12 cellular contexts compared by ENCODE assay signal in genomic region chr22:42993651-42994275, GRCh38. TPM values are rescaled to one million over a fixed set of nuclear protein-coding genes. Genes with fewer than 3 reads are reported as not detected.
DNase-seq lines count a peak whose midpoint lies in the region; ATAC-seq and TF ChIP-seq lines count a peak whose summit lies in the region.
"Had no signal": no experiment of that assay in that cellular context is flagged by ENCODE, and none has a peak within 500 bp of the region (broad histone marks: within the 10 kb centered on the region; RNA-seq: fewer than 3 reads in every experiment).

No MANE protein-coding gene starts in this region.

- no peaks in the 10 kb centered on the region for H3K27me3 ChIP-seq in adrenal gland
- no peaks in the 10 kb centered on the region for H3K27me3 ChIP-seq in suprapubic skin

- H3K4me3 ChIP-seq in adrenal gland (peak overlapping the region in 1 of 4 donors; percentile 37), suprapubic skin (no peak overlapping the region)

- TF ChIP-seq POLR2A in adrenal gland (IDR thresholded peaks at IDR 0.05) (peak in 1 of 2 donors; percentile 5), suprapubic skin (IDR thresholded peaks at IDR 0.05) (no peak)

- peaks cover 74 to 89% of the 10 kb centered on the region in 2 donors for H3K4me1 ChIP-seq in adrenal gland (replicated peaks in 1 of 2)
- H3K4me1 ChIP-seq in suprapubic skin = peaks cover 77% of the 10 kb centered on the region

- no peak overlapping the region for H3K27ac Mint-ChIP-seq in activated CD8-positive, alpha-beta T cell treated with anti-CD3 and anti-CD28 coated beads for 36 hours
- H3K27ac Mint-ChIP-seq: activated T-cell treated with anti-CD3 and anti-CD28 coated beads, Interleukin-2, amount 50 U/mL, for 72 hours had no signal

- TF ChIP-seq EP300 in suprapubic skin (IDR thresholded peaks at IDR 0.05) = no peak

- no peaks in the 10 kb centered on the region for H3K27me3 Mint-ChIP-seq in activated CD8-positive, alpha-beta T cell treated with anti-CD3 and anti-CD28 coated beads for 36 hours
- H3K27me3 Mint-ChIP-seq: naive B cell had no signal

- H3K4me3 Mint-ChIP-seq in activated CD8-positive, alpha-beta T cell treated with anti-CD3 and anti-CD28 coated beads for 36 hours = no peak overlapping the region
- H3K4me3 Mint-ChIP-seq: activated T-cell treated with anti-CD3 and anti-CD28 coated beads, Interleukin-2, amount 50 U/mL, for 72 hours had no signal

- no peaks in the 10 kb centered on the region for H3K9me3 Mint-ChIP-seq in activated CD8-positive, alpha-beta T cell treated with anti-CD3 and anti-CD28 coated beads for 36 hours
- H3K9me3 Mint-ChIP-seq: activated T-cell treated with anti-CD3 and anti-CD28 coated beads, Interleukin-2, amount 50 U/mL, for 72 hours; naive B cell had no signal

- TF ChIP-seq CTCF in adrenal gland (IDR thresholded peaks at IDR 0.05) (no peak), suprapubic skin (IDR thresholded peaks at IDR 0.05) (no peak)
- no peak for TF ChIP-seq CTCF in activated CD8-positive, alpha-beta T cell treated with anti-CD3 and anti-CD28 coated beads for 36 hours (IDR thresholded peaks at IDR 0.05)

- no peaks in the 10 kb centered on the region for H3K9me3 ChIP-seq in adrenal gland (replicated peaks in 1 of 3)
- no peaks in the 10 kb centered on the region for H3K9me3 ChIP-seq in suprapubic skin

- peaks cover 11% of the 10 kb centered on the region for H3K36me3 Mint-ChIP-seq in activated CD8-positive, alpha-beta T cell treated with anti-CD3 and anti-CD28 coated beads for 36 hours (ENCODE audit: low read depth)
- H3K36me3 Mint-ChIP-seq: naive B cell had no signal

- CTCF ChIA-PET in activated CD8-positive, alpha-beta T cell treated with anti-CD3 and anti-CD28 coated beads for 36 hours (lab: Charles Lee) = no interaction called here

- H3K27ac ChIP-seq in adrenal gland (peak overlapping the region; percentile 64 to 94 (median 82)), suprapubic skin (peak overlapping the region; percentile 83)

- POLR2A ChIA-PET in activated CD8-positive, alpha-beta T cell treated with anti-CD3 and anti-CD28 coated beads for 36 hours (lab: Charles Lee) = interaction anchor here (0.7 kb wide), 1 partner anchor 339 kb away, joined by 3 read pairs; no protein-coding TSS in a partner anchor

- intact Hi-C loops in adrenal gland (cut with DNase I) = no loop called here
- intact Hi-C loops in activated CD8-positive, alpha-beta T cell treated with anti-CD3 and anti-CD28 coated beads for 36 hours (cut with micrococcal nuclease) = no loop called here

- H3K36me3 ChIP-seq in adrenal gland (replicated peaks in 1 of 2) = no peaks in the 10 kb centered on the region
- no peaks in the 10 kb centered on the region for H3K36me3 ChIP-seq in suprapubic skin

- ATAC-seq in left lobe of liver (peak; percentile 15), GM19395 (IDR thresholded peaks at IDR 0.05; ENCODE audit: unreplicated experiment) (no peak)
- ATAC-seq in activated CD8-positive, alpha-beta T cell treated with anti-CD3 and anti-CD28 coated beads for 36 hours = no peak
- ATAC-seq: activated T-cell treated with anti-CD3 and anti-CD28 coated beads, Interleukin-2, amount 50 U/mL, for 72 hours had no signal

- DNase-seq in H4 (ENCODE audit: low spot score) (peak; percentile 56), adrenal gland (peak in 5 of 7 donors; percentile 52 to 76 (median 64)), left lobe of liver (ENCODE audit: low spot score) (no peak), suprapubic skin (ENCODE audit: low spot score in 2 of 2) (no peak), NCI-H1436 (lab: John Stamatoyannopoulos, UW) (no peak)
- no peak for DNase-seq in stimulated activated CD4-positive, alpha-beta T cell treated with anti-CD3 and anti-CD28 coated beads, Interleukin-12 subunit alpha, Interleukin-12 subunit beta, amount 100 ng/mL, for 4 hours
- DNase-seq in activated CD8-positive, alpha-beta T cell treated with anti-CD3 and anti-CD28 coated beads for 36 hours = no peak
- DNase-seq: activated T-cell treated with anti-CD3 and anti-CD28 coated beads, Interleukin-2, amount 50 U/mL, for 72 hours; naive B cell; NCI-H2029; SW 1271 had no signal

- peaks cover 27% of the 10 kb centered on the region for H3K4me1 Mint-ChIP-seq in activated CD8-positive, alpha-beta T cell treated with anti-CD3 and anti-CD28 coated beads for 36 hours (ENCODE audit: low read depth)

- WGBS in adrenal gland, 4 donors = 32 to 43% (median 40%) methylated on average over 12 of the region's 12 CpGs
- WGBS in suprapubic skin = 73% methylated on average over 12 of the region's 12 CpGs

RNA-seq across cellular contexts. Expression of gene PACSIN2, which starts 21.2 kb away (rescaled TPM):
- total RNA-seq in H4 (2014; rRNA removed; shearing (Covaris generic)) = 52.4 and 56.9 TPM in 2 replicates
- total RNA-seq in adrenal gland = 100 to 1,000 TPM in 6 of 8 donors, 10 to 100 TPM in 2; 77.9 to 186 (median 128) TPM
- 100 to 1,000 TPM in 1 of 3 donors, 10 to 100 TPM in 2; 29.8 to 152 (median 36.5) TPM for polyA plus RNA-seq in adrenal gland
- 23.8 TPM for total RNA-seq in left lobe of liver
- total RNA-seq in suprapubic skin = 10 to 100 TPM; 38.9 to 74.8 (median 55.3) TPM
- total RNA-seq in activated CD8-positive, alpha-beta T cell treated with anti-CD3 and anti-CD28 coated beads for 36 hours = 10 to 100 TPM; 33.5 to 35.7 TPM

Comparison
In these comparisons a context has a peak if more than half of its experiments do, and no peak if none do; other contexts are left out.
1. DNase-seq: peak in H4 (single experiment) and adrenal gland (5 of 7); none in left lobe of liver (single experiment), suprapubic skin (0 of 2), NCI-H1436 (single experiment), stimulated activated CD4-positive, alpha-beta T cell treated with anti-CD3 and anti-CD28 coated beads, Interleukin-12 subunit alpha, Interleukin-12 subunit beta, amount 100 ng/mL, for 4 hours (single experiment) and activated CD8-positive, alpha-beta T cell treated with anti-CD3 and anti-CD28 coated beads for 36 hours (single experiment).